In genomic region chr20:51042064-51042463, GRCh38 we compare ENCODE assay signal across 15 cellular contexts. TPM values are rescaled to one million over a fixed set of nuclear protein-coding genes. Genes with fewer than 3 reads are reported as not detected.
"Had no signal": no experiment of that assay in that cellular context is flagged by ENCODE, and none has a peak within 500 bp of the region (broad histone marks: within the 10 kb centered on the region; RNA-seq: fewer than 3 reads in every experiment).

No MANE protein-coding gene starts in this region.

- H3K36me3 ChIP-seq: neutrophil, tibial artery had no signal

- ATAC-seq: activated CD8-positive, alpha-beta T cell treated with anti-CD3 and anti-CD28 coated beads for 36 hours; naive thymus-derived CD8-positive, alpha-beta T cell; stimulated activated naive B cell treated with anti-CD40 and anti-IgM and Interleukin-4, amounts not matched to agents 10 μg/mL and 1 μg/mL and 100 μg/mL, for 72 hours; T-helper 17 cell had no signal

- H3K9ac ChIP-seq: parathyroid adenoma had no signal

- H3K4me1 Mint-ChIP-seq: activated B cell treated with CpG ODN at 0.5 μM for 24 hours; naive thymus-derived CD8-positive, alpha-beta T cell; stimulated activated naive B cell treated with anti-CD40 and anti-IgM and Interleukin-4, amounts not matched to agents 10 μg/mL and 1 μg/mL and 100 μg/mL, for 72 hours; T-helper 17 cell had no signal

- H3K4me3 Mint-ChIP-seq: activated B cell treated with CpG ODN at 0.5 μM for 24 hours; activated CD8-positive, alpha-beta T cell treated with anti-CD3 and anti-CD28 coated beads for 36 hours; activated naive CD8-positive, alpha-beta T cell; naive thymus-derived CD8-positive, alpha-beta T cell; stimulated activated naive B cell treated with anti-CD40 and anti-IgM and Interleukin-4, amounts not matched to agents 10 μg/mL and 1 μg/mL and 100 μg/mL, for 72 hours; T-helper 17 cell had no signal

- H3K27ac ChIP-seq: neutrophil, parathyroid adenoma, tibial artery had no signal

- H3K27ac Mint-ChIP-seq: activated B cell treated with CpG ODN at 0.5 μM for 24 hours; activated CD8-positive, alpha-beta T cell treated with anti-CD3 and anti-CD28 coated beads for 36 hours; activated naive CD8-positive, alpha-beta T cell; naive thymus-derived CD8-positive, alpha-beta T cell; stimulated activated naive B cell treated with anti-CD40 and anti-IgM and Interleukin-4, amounts not matched to agents 10 μg/mL and 1 μg/mL and 100 μg/mL, for 72 hours; T-helper 17 cell had no signal

- H3K36me3 Mint-ChIP-seq: activated naive CD8-positive, alpha-beta T cell; naive thymus-derived CD8-positive, alpha-beta T cell; stimulated activated naive B cell treated with anti-CD40 and anti-IgM and Interleukin-4, amounts not matched to agents 10 μg/mL and 1 μg/mL and 100 μg/mL, for 72 hours had no signal

- DNase-seq: activated B cell treated with CpG ODN at 0.5 μM for 24 hours; activated CD4-positive, alpha-beta T cell treated with anti-CD3 and anti-CD28 coated beads for 48 hours; activated CD8-positive, alpha-beta T cell treated with anti-CD3 and anti-CD28 coated beads for 36 hours; activated gamma-delta T cell treated with Interleukin-2 at 50 U/mL for 16 hours; activated T-cell treated with anti-CD3 and anti-CD28 coated beads, Interleukin-2, amount 50 U/mL, for 48 hours; amniotic stem cell; foreskin melanocyte; naive thymus-derived CD8-positive, alpha-beta T cell; stimulated activated CD4-positive, alpha-beta T cell treated with anti-CD3 and anti-CD28 coated beads, Interleukin-4, amount 100 ng/mL, for 1 hour; stimulated activated naive B cell treated with anti-CD40 and anti-IgM and Interleukin-4, amounts not matched to agents 10 μg/mL and 1 μg/mL and 100 μg/mL, for 72 hours; T-helper 17 cell; tibial artery had no signal

- H3K9me3 ChIP-seq: neutrophil had no signal

- H3K4me3 ChIP-seq: tibial artery had no signal

- H3K4me1 ChIP-seq: parathyroid adenoma, tibial artery had no signal

- H3K9me3 Mint-ChIP-seq: activated CD8-positive, alpha-beta T cell treated with anti-CD3 and anti-CD28 coated beads for 36 hours had no signal

- H3K27me3 Mint-ChIP-seq: stimulated activated naive B cell treated with anti-CD40 and anti-IgM and Interleukin-4, amounts not matched to agents 10 μg/mL and 1 μg/mL and 100 μg/mL, for 72 hours had no signal

RNA-seq across cellular contexts. Expression of gene KCNG1, which starts 19.2 kb away (rescaled TPM):
- polyA plus RNA-seq: naive thymus-derived CD8-positive, alpha-beta T cell had no signal
